Comparison of ENCODE assay signal across 26 cellular contexts in genomic region chr9:16616686-16617085, GRCh38.
"Had no signal": no experiment of that assay in that cellular context is flagged by ENCODE, and none has a peak within 500 bp of the region (broad histone marks: within the 10 kb centered on the region; RNA-seq: fewer than 3 reads in every experiment).

No MANE protein-coding gene starts in this region.

- H3K36me3 ChIP-seq: esophagus squamous epithelium, gastrocnemius medialis, heart right ventricle, left lung, lower lobe of right lung had no signal

- ATAC-seq: effector memory CD8-positive, alpha-beta T cell; esophagus mucosa; gastrocnemius medialis; heart right ventricle; left cardiac atrium; left lung; left ventricle myocardium superior; lower lobe of right lung; mucosa of descending colon; naive thymus-derived CD8-positive, alpha-beta T cell had no signal

- H3K4me3 ChIP-seq: esophagus squamous epithelium, gastrocnemius medialis, heart right ventricle, left lung, lower lobe of right lung, mucosa of descending colon had no signal

- DNase-seq: cortex of kidney; effector CD8-positive, alpha-beta T cell; effector memory CD8-positive, alpha-beta T cell; endodermal cell; erythroblast; esophagus squamous epithelium; foreskin fibroblast; foreskin melanocyte; gastrocnemius medialis; glutamatergic neuron; head of caudate nucleus; heart right ventricle; hippocampal formation; left cardiac atrium; left lung; left ventricle myocardium superior; lower lobe of right lung; mesenchymal stem cell; mucosa of descending colon; naive B cell; naive thymus-derived CD8-positive, alpha-beta T cell had no signal

- H3K27ac ChIP-seq: epithelial cell of prostate, esophagus squamous epithelium, gastrocnemius medialis, heart right ventricle, left lung, lower lobe of right lung had no signal

- FAIRE-seq: endometrium, islet of Langerhans, keratinocyte had no signal

- H3K9me3 ChIP-seq: esophagus squamous epithelium, gastrocnemius medialis, heart right ventricle, lower lobe of right lung, mucosa of descending colon had no signal

- H3K4me1 ChIP-seq: heart right ventricle, left lung, lower lobe of right lung had no signal

- H3K27me3 ChIP-seq: esophagus squamous epithelium, gastrocnemius medialis, heart right ventricle, left lung had no signal
